In the genomic region with DNA sequence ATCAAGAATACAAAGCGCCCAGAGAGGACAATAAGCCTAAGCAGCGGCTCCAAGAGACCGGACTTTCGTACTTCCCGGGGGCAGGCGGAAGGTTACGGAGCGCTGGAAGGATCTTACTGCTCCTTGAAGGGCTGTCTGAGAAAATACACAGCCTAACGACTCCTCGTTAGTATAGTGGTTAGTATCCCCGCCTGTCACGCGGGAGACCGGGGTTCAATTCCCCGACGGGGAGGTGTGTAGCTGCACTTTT, we compare ENCODE assay signal across 8 cellular contexts. TPM values are rescaled to one million over a fixed set of nuclear protein-coding genes. Genes with fewer than 3 reads are reported as not detected.
DNase-seq lines count a peak whose midpoint lies in the region; ATAC-seq and TF ChIP-seq lines count a peak whose summit lies in the region.

No MANE protein-coding gene starts in this region.

- ATAC-seq in GM19328 (IDR thresholded peaks at IDR 0.05; ENCODE audit: unreplicated experiment) (peak; percentile 45), HG03460 (IDR thresholded peaks at IDR 0.05; ENCODE audit: unreplicated experiment) (peak; percentile 58)

- H3K27me3 Mint-ChIP-seq in endodermal cell (ENCODE audit: insufficient read depth) = peaks cover 6% of the 10 kb centered on the region

- TF ChIP-seq CTCF in C4-2B (conservative IDR thresholded peaks at IDR 0.05) = no peak
- no peak for TF ChIP-seq CTCF in endodermal cell (conservative IDR thresholded peaks at IDR 0.05)

- H3K27ac Mint-ChIP-seq in endodermal cell = peak overlapping the region; percentile 99

- H3K4me1 Mint-ChIP-seq in endodermal cell = peaks cover 7% of the 10 kb centered on the region

- no peaks in the 10 kb centered on the region for H3K9me3 ChIP-seq in endodermal cell (ENCODE audit: control insufficient read depth, low read length)

- DNase-seq in NK-92 (lab: John Stamatoyannopoulos, UW; ENCODE audit: unreplicated experiment) (peak; percentile 20), endodermal cell (peak; percentile 98), mesenteric fat pad (ENCODE audit: low spot score) (peak; percentile 92)
- peak; percentile 58 for DNase-seq in activated CD8-positive, alpha-beta memory T cell treated with anti-CD3 and anti-CD28 coated beads, Interleukin-2, amount 50 U/mL, for 1 hour (ENCODE audit: extremely low read depth)
- peak; percentile 75 for DNase-seq in stimulated activated CD8-positive, alpha-beta memory T cell treated with anti-CD3 and anti-CD28 coated beads, Interleukin-15, amount 100 ng/mL, for 24 hours (ENCODE audit: low read depth)

- no peaks in the 10 kb centered on the region for H3K36me3 ChIP-seq in endodermal cell (ENCODE audit: control insufficient read depth, insufficient read depth, low read length)

- peak overlapping the region; percentile 86 for H3K9ac ChIP-seq in endodermal cell (ENCODE audit: extremely low read depth, low read length, poor library complexity, severe bottlenecking)

- H3K27ac ChIP-seq in C4-2B (peak overlapping the region; percentile 80), endodermal cell (ENCODE audit: low read depth, low read length) (peak overlapping the region; percentile 97)

- peak overlapping the region; percentile 94 for H3K4me3 Mint-ChIP-seq in endodermal cell

- no peaks in the 10 kb centered on the region for H3K27me3 ChIP-seq in endodermal cell (ENCODE audit: control insufficient read depth, insufficient read depth, low read length, poor library complexity, severe bottlenecking)

- no peaks in the 10 kb centered on the region for H3K9me3 Mint-ChIP-seq in endodermal cell

- no peaks in the 10 kb centered on the region for H3K4me1 ChIP-seq in endodermal cell (ENCODE audit: control insufficient read depth, insufficient read depth, low read length)

- WGBS in endodermal cell (ENCODE audit: insufficient coverage in 1 of 2, insufficient read length in 1 of 2), 2 experiments = 0% methylated on average over 4 to 16 of the region's 16 CpGs

- H3K36me3 Mint-ChIP-seq in endodermal cell (ENCODE audit: low read depth) = no peaks in the 10 kb centered on the region

- H3K4me3 ChIP-seq in endodermal cell (ENCODE audit: low read length) = peak overlapping the region; percentile 85

RNA-seq across cellular contexts. Expression of a gene that starts 12.1 kb away (rescaled TPM):
- total RNA-seq in endodermal cell (100 to 1,000 TPM; 176 to 203 TPM), mesenteric fat pad (21.7 TPM)
- 186 TPM for polyA plus RNA-seq in endodermal cell (2013, experiment 1 of 2)
- polyA plus RNA-seq in endodermal cell (2013, experiment 2 of 2) = 205 TPM

Comparison
In these comparisons a context has a peak if more than half of its experiments do, and no peak if none do; other contexts are left out.
1. Peak in every context shown above with its lines: DNase-seq, ATAC-seq, H3K4me3 ChIP-seq and H3K27ac ChIP-seq.
2. DNase-seq: peak in every context shown above with its lines; median percentile 98 in endodermal cell; 92 in mesenteric fat pad; 75 in stimulated activated CD8-positive, alpha-beta memory T cell treated with anti-CD3 and anti-CD28 coated beads, Interleukin-15, amount 100 ng/mL, for 24 hours; 58 in activated CD8-positive, alpha-beta memory T cell treated with anti-CD3 and anti-CD28 coated beads, Interleukin-2, amount 50 U/mL, for 1 hour; 20 in NK-92.